ENCODE assay signal across 17 cellular contexts in the genomic region with DNA sequence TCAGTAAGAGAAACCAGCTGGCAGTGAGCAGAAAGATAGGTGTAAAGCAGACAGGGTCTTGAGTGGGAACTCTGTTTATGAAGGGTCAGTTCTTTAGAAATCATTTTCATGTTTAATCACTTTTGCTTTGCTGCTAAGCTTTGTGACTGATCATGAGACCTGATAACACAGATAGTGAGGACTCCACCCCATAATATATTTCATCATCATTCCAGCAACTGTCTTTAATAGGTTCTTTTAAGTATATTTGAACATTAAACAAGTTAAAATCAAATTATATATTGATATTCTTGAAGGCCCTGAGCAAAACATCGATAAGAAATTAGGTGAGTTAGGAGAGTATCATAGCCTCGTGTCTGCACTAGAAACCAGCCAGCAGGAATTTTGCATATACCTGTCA. TPM values are rescaled to one million over a fixed set of nuclear protein-coding genes. Genes with fewer than 3 reads are reported as not detected.
DNase-seq lines count a peak whose midpoint lies in the region; ATAC-seq, FAIRE-seq and TF ChIP-seq lines count a peak whose summit lies in the region.
"Had no signal": no experiment of that assay in that cellular context is flagged by ENCODE, and none has a peak within 500 bp of the region (broad histone marks: within the 10 kb centered on the region; RNA-seq: fewer than 3 reads in every experiment).

No MANE protein-coding gene starts in this region.

- peaks cover 22% of the 10 kb centered on the region for H3K36me3 Mint-ChIP-seq in T-helper 2 cell treated with Interferon-gamma antibody and Interleukin-4, amounts not matched to agents 5 μg/mL and 100 μg/mL, for 36 hours (ENCODE audit: low read depth)

- TF ChIP-seq POLR2A in breast epithelium (IDR thresholded peaks at IDR 0.05) = no peak
- TF ChIP-seq POLR2A in suprapubic skin (IDR thresholded peaks at IDR 0.05) = no peak

- H3K9me3 ChIP-seq in breast epithelium (no peaks in the 10 kb centered on the region), keratinocyte (ENCODE audit: control insufficient read depth, low read depth, low read length) (no peaks in the 10 kb centered on the region), suprapubic skin (no peaks in the 10 kb centered on the region)
- H3K9me3 ChIP-seq: Caco-2, HAP-1 had no signal

- dilution Hi-C loops in keratinocyte (cut with MboI; ENCODE audit: extremely low pct_ligation_motif_present, low sequenced_read_pairs) = no loop called here

- H3K27ac Mint-ChIP-seq in T-helper 2 cell treated with Interferon-gamma antibody and Interleukin-4, amounts not matched to agents 5 μg/mL and 100 μg/mL, for 36 hours = peak overlapping the region; percentile 66
- H3K27ac Mint-ChIP-seq: CD4-positive, alpha-beta T cell had no signal

- WGBS in suprapubic skin = 67% methylated on average over 2 of the region's 2 CpGs

- intact Hi-C loops in breast epithelium (cut with DNase I; ENCODE audit: low total_unique reads) = no loop called here

- TF ChIP-seq CTCF in breast epithelium (IDR thresholded peaks at IDR 0.05) = no peak
- no peak for TF ChIP-seq CTCF in keratinocyte (optimal IDR thresholded peaks at IDR 0.05 in 1 of 3, IDR thresholded peaks at IDR 0.05 in 1 of 3, conservative IDR thresholded peaks at IDR 0.05 in 1 of 3; ENCODE audit: extremely low read depth in 1 of 3, insufficient read depth in 2 of 3, low read length in 3 of 3)
- TF ChIP-seq CTCF in suprapubic skin (IDR thresholded peaks at IDR 0.05) = no peak

- H3K4me2 ChIP-seq in keratinocyte (ENCODE audit: control insufficient read depth, extremely low read depth, insufficient read depth, low read depth, low read length) = no peak overlapping the region

- no peak overlapping the region for H2AFZ ChIP-seq in keratinocyte (ENCODE audit: control insufficient read depth, low read length)

- H3K9me3 Mint-ChIP-seq in T-helper 2 cell treated with Interferon-gamma antibody and Interleukin-4, amounts not matched to agents 5 μg/mL and 100 μg/mL, for 36 hours = no peaks in the 10 kb centered on the region
- H3K9me3 Mint-ChIP-seq: CD4-positive, alpha-beta T cell had no signal

- H3K79me2 ChIP-seq in keratinocyte (ENCODE audit: control insufficient read depth, insufficient read depth, low read length) = no peaks in the 10 kb centered on the region

- no peaks in the 10 kb centered on the region for H3K27me3 ChIP-seq in breast epithelium
- no peaks in the 10 kb centered on the region for H3K27me3 ChIP-seq in keratinocyte (ENCODE audit: control insufficient read depth, extremely low read depth, insufficient read depth, low read length)
- H3K27me3 ChIP-seq in suprapubic skin = no peaks in the 10 kb centered on the region

- no peak for FAIRE-seq in keratinocyte (lab: Jason Lieb, UNC)
- FAIRE-seq: A204.1, D721Med, H1 had no signal

- H3K27ac ChIP-seq in breast epithelium = peak overlapping the region; percentile 57 to 84
- peak overlapping the region; percentile 8 for H3K27ac ChIP-seq in keratinocyte (ENCODE audit: control insufficient read depth, insufficient read depth, low read length)
- no peak overlapping the region for H3K27ac ChIP-seq in suprapubic skin
- H3K27ac ChIP-seq: C4-2B had no signal

- no peak for ATAC-seq in GM19455 (IDR thresholded peaks at IDR 0.05; ENCODE audit: unreplicated experiment)

- H3K27me3 Mint-ChIP-seq in T-helper 2 cell treated with Interferon-gamma antibody and Interleukin-4, amounts not matched to agents 5 μg/mL and 100 μg/mL, for 36 hours (ENCODE audit: low read depth) = no peaks in the 10 kb centered on the region
- H3K27me3 Mint-ChIP-seq: CD4-positive, alpha-beta T cell had no signal

- H3K9me1 ChIP-seq in keratinocyte (ENCODE audit: control insufficient read depth, extremely low read depth, insufficient read depth, low read length) = no peaks in the 10 kb centered on the region

- H3K4me3 Mint-ChIP-seq in T-helper 2 cell treated with Interferon-gamma antibody and Interleukin-4, amounts not matched to agents 5 μg/mL and 100 μg/mL, for 36 hours = no peak overlapping the region
- H3K4me3 Mint-ChIP-seq: CD4-positive, alpha-beta T cell had no signal

- H3K4me3 ChIP-seq in breast epithelium (no peak overlapping the region), keratinocyte (ENCODE audit: control insufficient read depth in 2 of 3, extremely low read depth in 1 of 3, insufficient read depth in 2 of 3, low read depth in 1 of 3, low read length in 3 of 3) (no peak overlapping the region), suprapubic skin (no peak overlapping the region)
- H3K4me3 ChIP-seq: HAP-1 had no signal

- H3K36me3 ChIP-seq in breast epithelium (peaks cover 4% of the 10 kb centered on the region), keratinocyte (ENCODE audit: control insufficient read depth in 2 of 2, extremely low read depth in 1 of 2, insufficient read depth in 2 of 2, low read length in 2 of 2) (peaks cover 5 to 40% of the 10 kb centered on the region in 2 experiments), suprapubic skin (peaks cover 37% of the 10 kb centered on the region)

- no peak overlapping the region for H3K9ac ChIP-seq in keratinocyte (ENCODE audit: control insufficient read depth, extremely low read depth, insufficient read depth, low read length)

- peaks cover 0 to 18% of the 10 kb centered on the region in 2 donors for H3K4me1 ChIP-seq in breast epithelium
- H3K4me1 ChIP-seq in keratinocyte (ENCODE audit: control insufficient read depth, extremely low read depth, insufficient read depth, low read length) = peaks cover 37% of the 10 kb centered on the region
- peaks cover 33% of the 10 kb centered on the region for H3K4me1 ChIP-seq in suprapubic skin
- H3K4me1 ChIP-seq: Caco-2, HAP-1 had no signal

- H4K20me1 ChIP-seq in keratinocyte (ENCODE audit: control insufficient read depth, extremely low read depth, insufficient read depth, low read length) = no peaks in the 10 kb centered on the region

- no peak for TF ChIP-seq EP300 in suprapubic skin (IDR thresholded peaks at IDR 0.05)

- peaks cover 10% of the 10 kb centered on the region for H3K4me1 Mint-ChIP-seq in T-helper 2 cell treated with Interferon-gamma antibody and Interleukin-4, amounts not matched to agents 5 μg/mL and 100 μg/mL, for 36 hours (ENCODE audit: low read depth)

- DNase-seq in T-helper 2 cell treated with Interferon-gamma antibody and Interleukin-4, amounts not matched to agents 5 μg/mL and 100 μg/mL, for 36 hours (ENCODE audit: low spot score) = no peak
- DNase-seq in breast epithelium (ENCODE audit: low spot score in 2 of 2) = no peak
- no peak for DNase-seq in keratinocyte (ENCODE audit: low read depth, low spot score)
- DNase-seq in suprapubic skin (ENCODE audit: low spot score in 2 of 2) = no peak
- DNase-seq in NCI-H2171 (lab: John Stamatoyannopoulos, UW) = no peak
- DNase-seq: AML-193; Caco-2; CD4-positive, alpha-beta T cell; DMS153; DMS79; GDM1 had no signal

RNA-seq across cellular contexts. Expression of a gene that starts 31.7 kb away (rescaled TPM):
- 100 to 1,000 TPM; 139 to 157 (median 147) TPM for total RNA-seq in breast epithelium
- 109 to 124 TPM (median 110 TPM) in 3 replicates for polyA plus RNA-seq in keratinocyte
- polyA plus RNA-seq in keratinocyte (2011; ENCODE audit: low read depth) = 64.9 TPM
- polyA plus RNA-seq in keratinocyte (2011; cell fraction: cytosol; rRNA removed) = 74.6 and 106 TPM in 2 replicates
- 115 and 147 TPM in 2 replicates for polyA plus RNA-seq in keratinocyte (2011; cell fraction: nucleus; rRNA removed)
- polyA plus RNA-seq in keratinocyte (2012; ENCODE audit: low replicate concordance) = 71.1 and 118 TPM in 2 replicates
- polyA minus RNA-seq in keratinocyte = 53.6 to 190 TPM (median 129 TPM) in 3 replicates
- 54.1 TPM for polyA minus RNA-seq in keratinocyte (2011; cell fraction: cytosol; rRNA and poly(A)+ RNA removed)
- 48.5 and 79.0 TPM in 2 replicates for polyA minus RNA-seq in keratinocyte (2011; cell fraction: nucleus; rRNA and poly(A)+ RNA removed)
- 100 to 1,000 TPM in 3 of 4 donors, 10 to 100 TPM in 1; 94.7 to 223 (median 119) TPM for total RNA-seq in suprapubic skin

RNA-seq across cellular contexts. Expression of a gene that starts 32.1 kb away (rescaled TPM):
- total RNA-seq in breast epithelium (100 to 1,000 TPM; 139 to 156 (median 141) TPM), suprapubic skin (100 to 1,000 TPM; 120 to 145 (median 131) TPM)
- 150 to 156 TPM (median 151 TPM) in 3 replicates for polyA plus RNA-seq in keratinocyte
- polyA plus RNA-seq in keratinocyte (2011; ENCODE audit: low read depth) = 272 TPM
- polyA plus RNA-seq in keratinocyte (2011; cell fraction: cytosol; rRNA removed) = 129 and 140 TPM in 2 replicates
- polyA plus RNA-seq in keratinocyte (2011; cell fraction: nucleus; rRNA removed) = 166 and 183 TPM in 2 replicates
- 142 and 155 TPM in 2 replicates for polyA plus RNA-seq in keratinocyte (2012; ENCODE audit: low replicate concordance)
- 144 to 184 TPM (median 175 TPM) in 3 replicates for polyA minus RNA-seq in keratinocyte
- polyA minus RNA-seq in keratinocyte (2011; cell fraction: cytosol; rRNA and poly(A)+ RNA removed) = 107 TPM
- 84.4 and 157 TPM in 2 replicates for polyA minus RNA-seq in keratinocyte (2011; cell fraction: nucleus; rRNA and poly(A)+ RNA removed)
